ENCODE assay signal across 1 cellular context in genomic region chr6:97958143-97958542, GRCh38.
TF ChIP-seq lines count a peak whose summit lies in the region.

No MANE protein-coding gene starts in this region.

TF ChIP-seq in H1, 55 proteins besides CTCF, POLR2A, EP300 and RAD21:
- TF ChIP-seq, protein P1, sequence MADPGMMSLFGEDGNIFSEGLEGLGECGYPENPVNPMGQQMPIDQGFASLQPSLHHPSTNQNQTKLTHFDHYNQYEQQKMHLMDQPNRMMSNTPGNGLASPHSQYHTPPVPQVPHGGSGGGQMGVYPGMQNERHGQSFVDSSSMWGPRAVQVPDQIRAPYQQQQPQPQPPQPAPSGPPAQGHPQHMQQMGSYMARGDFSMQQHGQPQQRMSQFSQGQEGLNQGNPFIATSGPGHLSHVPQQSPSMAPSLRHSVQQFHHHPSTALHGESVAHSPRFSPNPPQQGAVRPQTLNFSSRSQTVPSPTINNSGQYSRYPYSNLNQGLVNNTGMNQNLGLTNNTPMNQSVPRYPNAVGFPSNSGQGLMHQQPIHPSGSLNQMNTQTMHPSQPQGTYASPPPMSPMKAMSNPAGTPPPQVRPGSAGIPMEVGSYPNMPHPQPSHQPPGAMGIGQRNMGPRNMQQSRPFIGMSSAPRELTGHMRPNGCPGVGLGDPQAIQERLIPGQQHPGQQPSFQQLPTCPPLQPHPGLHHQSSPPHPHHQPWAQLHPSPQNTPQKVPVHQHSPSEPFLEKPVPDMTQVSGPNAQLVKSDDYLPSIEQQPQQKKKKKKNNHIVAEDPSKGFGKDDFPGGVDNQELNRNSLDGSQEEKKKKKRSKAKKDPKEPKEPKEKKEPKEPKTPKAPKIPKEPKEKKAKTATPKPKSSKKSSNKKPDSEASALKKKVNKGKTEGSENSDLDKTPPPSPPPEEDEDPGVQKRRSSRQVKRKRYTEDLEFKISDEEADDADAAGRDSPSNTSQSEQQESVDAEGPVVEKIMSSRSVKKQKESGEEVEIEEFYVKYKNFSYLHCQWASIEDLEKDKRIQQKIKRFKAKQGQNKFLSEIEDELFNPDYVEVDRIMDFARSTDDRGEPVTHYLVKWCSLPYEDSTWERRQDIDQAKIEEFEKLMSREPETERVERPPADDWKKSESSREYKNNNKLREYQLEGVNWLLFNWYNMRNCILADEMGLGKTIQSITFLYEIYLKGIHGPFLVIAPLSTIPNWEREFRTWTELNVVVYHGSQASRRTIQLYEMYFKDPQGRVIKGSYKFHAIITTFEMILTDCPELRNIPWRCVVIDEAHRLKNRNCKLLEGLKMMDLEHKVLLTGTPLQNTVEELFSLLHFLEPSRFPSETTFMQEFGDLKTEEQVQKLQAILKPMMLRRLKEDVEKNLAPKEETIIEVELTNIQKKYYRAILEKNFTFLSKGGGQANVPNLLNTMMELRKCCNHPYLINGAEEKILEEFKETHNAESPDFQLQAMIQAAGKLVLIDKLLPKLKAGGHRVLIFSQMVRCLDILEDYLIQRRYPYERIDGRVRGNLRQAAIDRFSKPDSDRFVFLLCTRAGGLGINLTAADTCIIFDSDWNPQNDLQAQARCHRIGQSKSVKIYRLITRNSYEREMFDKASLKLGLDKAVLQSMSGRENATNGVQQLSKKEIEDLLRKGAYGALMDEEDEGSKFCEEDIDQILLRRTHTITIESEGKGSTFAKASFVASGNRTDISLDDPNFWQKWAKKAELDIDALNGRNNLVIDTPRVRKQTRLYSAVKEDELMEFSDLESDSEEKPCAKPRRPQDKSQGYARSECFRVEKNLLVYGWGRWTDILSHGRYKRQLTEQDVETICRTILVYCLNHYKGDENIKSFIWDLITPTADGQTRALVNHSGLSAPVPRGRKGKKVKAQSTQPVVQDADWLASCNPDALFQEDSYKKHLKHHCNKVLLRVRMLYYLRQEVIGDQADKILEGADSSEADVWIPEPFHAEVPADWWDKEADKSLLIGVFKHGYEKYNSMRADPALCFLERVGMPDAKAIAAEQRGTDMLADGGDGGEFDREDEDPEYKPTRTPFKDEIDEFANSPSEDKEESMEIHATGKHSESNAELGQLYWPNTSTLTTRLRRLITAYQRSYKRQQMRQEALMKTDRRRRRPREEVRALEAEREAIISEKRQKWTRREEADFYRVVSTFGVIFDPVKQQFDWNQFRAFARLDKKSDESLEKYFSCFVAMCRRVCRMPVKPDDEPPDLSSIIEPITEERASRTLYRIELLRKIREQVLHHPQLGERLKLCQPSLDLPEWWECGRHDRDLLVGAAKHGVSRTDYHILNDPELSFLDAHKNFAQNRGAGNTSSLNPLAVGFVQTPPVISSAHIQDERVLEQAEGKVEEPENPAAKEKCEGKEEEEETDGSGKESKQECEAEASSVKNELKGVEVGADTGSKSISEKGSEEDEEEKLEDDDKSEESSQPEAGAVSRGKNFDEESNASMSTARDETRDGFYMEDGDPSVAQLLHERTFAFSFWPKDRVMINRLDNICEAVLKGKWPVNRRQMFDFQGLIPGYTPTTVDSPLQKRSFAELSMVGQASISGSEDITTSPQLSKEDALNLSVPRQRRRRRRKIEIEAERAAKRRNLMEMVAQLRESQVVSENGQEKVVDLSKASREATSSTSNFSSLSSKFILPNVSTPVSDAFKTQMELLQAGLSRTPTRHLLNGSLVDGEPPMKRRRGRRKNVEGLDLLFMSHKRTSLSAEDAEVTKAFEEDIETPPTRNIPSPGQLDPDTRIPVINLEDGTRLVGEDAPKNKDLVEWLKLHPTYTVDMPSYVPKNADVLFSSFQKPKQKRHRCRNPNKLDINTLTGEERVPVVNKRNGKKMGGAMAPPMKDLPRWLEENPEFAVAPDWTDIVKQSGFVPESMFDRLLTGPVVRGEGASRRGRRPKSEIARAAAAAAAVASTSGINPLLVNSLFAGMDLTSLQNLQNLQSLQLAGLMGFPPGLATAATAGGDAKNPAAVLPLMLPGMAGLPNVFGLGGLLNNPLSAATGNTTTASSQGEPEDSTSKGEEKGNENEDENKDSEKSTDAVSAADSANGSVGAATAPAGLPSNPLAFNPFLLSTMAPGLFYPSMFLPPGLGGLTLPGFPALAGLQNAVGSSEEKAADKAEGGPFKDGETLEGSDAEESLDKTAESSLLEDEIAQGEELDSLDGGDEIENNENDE (IDR thresholded peaks at IDR 0.05; ENCODE audit: insufficient replicate concordance, low read length): no peak
- TF ChIP-seq CBX5 (IDR thresholded peaks at IDR 0.05; ENCODE audit: low read depth, low read length) (no peak), BRCA1 (IDR thresholded peaks at IDR 0.05; ENCODE audit: low read depth, low read length) (no peak), SP2 (IDR thresholded peaks at IDR 0.05; ENCODE audit: low read length) (no peak), GABPA (IDR thresholded peaks at IDR 0.05; ENCODE audit: borderline replicate concordance, insufficient read depth, low read length) (no peak), TBP (IDR thresholded peaks at IDR 0.05; ENCODE audit: low read depth, low read length) (peak; percentile 36; the same call in 1 of the 2 replicates)
